8 cellular contexts compared by ENCODE assay signal in genomic region chr1:44354268-44354839, GRCh38. TPM values are rescaled to one million over a fixed set of nuclear protein-coding genes. Genes with fewer than 3 reads are reported as not detected.
DNase-seq lines count a peak whose midpoint lies in the region; ATAC-seq, FAIRE-seq and TF ChIP-seq lines count a peak whose summit lies in the region.

No MANE protein-coding gene starts in this region.

- intact Hi-C loops in PC-3 (cut with micrococcal nuclease), result no loop called here
- intact Hi-C loops in ovary (cut with DNase I), result no loop called here

- H3K9me2 ChIP-seq in PC-3 (replicated peaks; ENCODE audit: low read length), result no peaks in the 10 kb centered on the region

- TF ChIP-seq POLR2A in ovary (IDR thresholded peaks at IDR 0.05) (no peak), H54 (IDR thresholded peaks at IDR 0.05; ENCODE audit: low read depth, low read length) (no peak)

- peaks cover 28% of the 10 kb centered on the region for H3K4me1 ChIP-seq in PC-3 (ENCODE audit: insufficient read depth, low read length)
- peaks cover 13% of the 10 kb centered on the region for H3K4me1 ChIP-seq in ovary (ENCODE audit: insufficient read depth)

- H3K27ac ChIP-seq in PC-3 (ENCODE audit: low read length) (peak overlapping the region; percentile 42), ovary (peak overlapping the region in 1 of 2 donors; percentile 40)

- TF ChIP-seq EP300 in ovary (IDR thresholded peaks at IDR 0.05), result no peak

- H3K4me2 ChIP-seq in PC-3 (ENCODE audit: low read length), result peak overlapping the region; percentile 92

- H3F3A ChIP-seq in PC-3 (ENCODE audit: low read length, unreplicated experiment), result no peaks in the 10 kb centered on the region

- peaks cover 50% of the 10 kb centered on the region for H3K79me2 ChIP-seq in PC-3 (ENCODE audit: low read length)

- WGBS in ovary, 3 donors, result 32 to 38% (median 34%) methylated on average over 10 of the region's 10 CpGs

- TF ChIP-seq CTCF in PC-3 (conservative IDR thresholded peaks at IDR 0.05; ENCODE audit: low read depth, low read length) (no peak), epithelial cell of esophagus (IDR thresholded peaks at IDR 0.05; ENCODE audit: insufficient read depth, low read depth, low read length, missing control alignments) (no peak), ovary (IDR thresholded peaks at IDR 0.05) (no peak)

- peaks cover 8% of the 10 kb centered on the region; the same call in 1 of the 2 replicates for H3K36me3 ChIP-seq in PC-3 (ENCODE audit: low read depth, low read length)
- no peaks in the 10 kb centered on the region for H3K36me3 ChIP-seq in ovary

- ATAC-seq in PC-3, result 0 out of 2 replicates have a peak, but pooled peaks have one; percentile 6
- ATAC-seq in HG02610 (IDR thresholded peaks at IDR 0.05; ENCODE audit: unreplicated experiment), result no peak
- ATAC-seq in HG03039 (IDR thresholded peaks at IDR 0.05; ENCODE audit: unreplicated experiment), result no peak
- no peak for ATAC-seq in HG02759 (IDR thresholded peaks at IDR 0.05; ENCODE audit: unreplicated experiment)

- H3K9me3 ChIP-seq in PC-3 (ENCODE audit: low read length) (no peaks in the 10 kb centered on the region), ovary (no peaks in the 10 kb centered on the region)

- BruUV-seq in PC-3 (replicated peaks; lab: Mats Ljungman, UMichigan), result TSS peak; percentile 63

- H4K20me1 ChIP-seq in PC-3 (ENCODE audit: low read length), result no peaks in the 10 kb centered on the region

- peak overlapping the region; percentile 94 for H3K9ac ChIP-seq in PC-3 (ENCODE audit: low read length)

- H3K4me3 ChIP-seq in PC-3 (ENCODE audit: low read length), result peak overlapping the region; percentile 86
- H3K4me3 ChIP-seq in epithelial cell of esophagus (ENCODE audit: low read length), result peak overlapping the region; percentile 75
- peak overlapping the region; percentile 92 for H3K4me3 ChIP-seq in ovary

- CTCF ChIA-PET in PC-3 (lab: Charles Lee), result no interaction called here

- POLR2A ChIA-PET in PC-3 (lab: Charles Lee; ENCODE audit: unreplicated experiment), result interaction anchor here (0.7 kb wide), 1 partner anchor 156 kb away, joined by 6 read pairs; no protein-coding TSS in a partner anchor

- DNase-seq in ELF-1 (ENCODE audit: low read depth, low spot score) (peak; percentile 30), PC-3 (peak; percentile 50), epithelial cell of esophagus (ENCODE audit: low read depth) (peak; percentile 70), ovary (no peak), H54 (ENCODE audit: insufficient read length, low spot score) (no peak)

- FAIRE-seq in H54 (lab: Jason Lieb, UNC), result no peak

- H3K27me3 ChIP-seq in PC-3 (ENCODE audit: low read length), result no peaks in the 10 kb centered on the region
- no peaks in the 10 kb centered on the region for H3K27me3 ChIP-seq in ovary

- H2AFZ ChIP-seq in PC-3 (ENCODE audit: low read length), result peak overlapping the region; percentile 68

RNA-seq across cellular contexts. Expression of gene ERI3, which starts 0.7 kb away (rescaled TPM):
- total RNA-seq in PC-3 (2014; rRNA removed) (138 and 165 TPM in 2 replicates), ovary (10 to 100 TPM; 41.7 to 67.0 (median 52.4) TPM)
- 10 to 100 TPM; 35.4 to 39.0 TPM for polyA plus RNA-seq in ovary

RNA-seq across cellular contexts. Expression of gene RNF220, which starts 50.7 kb away (rescaled TPM):
- total RNA-seq in PC-3 (2014; rRNA removed), result 66.6 and 100 TPM in 2 replicates
- total RNA-seq in ovary, result 100 to 1,000 TPM in 1 of 7 donors, 10 to 100 TPM in 6; 58.0 to 101 (median 64.7) TPM
- polyA plus RNA-seq in ovary, result 10 to 100 TPM; 64.0 to 75.4 TPM

Comparison
In these comparisons a context has a peak if more than half of its experiments do, and no peak if none do; other contexts are left out.
1. DNase-seq: peak in ELF-1 (single experiment), PC-3 (single experiment) and epithelial cell of esophagus (single experiment); none in ovary (0 of 5) and H54 (single experiment).
2. Peak in every context shown above with its lines, with median percentiles within 50 percentile points of each other: H3K4me3 ChIP-seq.